In genomic region chr13:27621366-27622101, GRCh38 we compare ENCODE assay signal across 1 cellular context.
TF ChIP-seq lines count a peak whose summit lies in the region.

A gene with protein sequence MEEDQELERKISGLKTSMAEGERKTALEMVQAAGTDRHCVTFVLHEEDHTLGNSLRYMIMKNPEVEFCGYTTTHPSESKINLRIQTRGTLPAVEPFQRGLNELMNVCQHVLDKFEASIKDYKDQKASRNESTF (plus strand): TSS chr13:27621892. CDS start chr13:27621984, 92 bp downstream.

TF ChIP-seq in HepG2, 621 proteins besides CTCF, POLR2A, EP300 and RAD21 (continued from another document and continues in another):
- TF ChIP-seq, protein P1, sequence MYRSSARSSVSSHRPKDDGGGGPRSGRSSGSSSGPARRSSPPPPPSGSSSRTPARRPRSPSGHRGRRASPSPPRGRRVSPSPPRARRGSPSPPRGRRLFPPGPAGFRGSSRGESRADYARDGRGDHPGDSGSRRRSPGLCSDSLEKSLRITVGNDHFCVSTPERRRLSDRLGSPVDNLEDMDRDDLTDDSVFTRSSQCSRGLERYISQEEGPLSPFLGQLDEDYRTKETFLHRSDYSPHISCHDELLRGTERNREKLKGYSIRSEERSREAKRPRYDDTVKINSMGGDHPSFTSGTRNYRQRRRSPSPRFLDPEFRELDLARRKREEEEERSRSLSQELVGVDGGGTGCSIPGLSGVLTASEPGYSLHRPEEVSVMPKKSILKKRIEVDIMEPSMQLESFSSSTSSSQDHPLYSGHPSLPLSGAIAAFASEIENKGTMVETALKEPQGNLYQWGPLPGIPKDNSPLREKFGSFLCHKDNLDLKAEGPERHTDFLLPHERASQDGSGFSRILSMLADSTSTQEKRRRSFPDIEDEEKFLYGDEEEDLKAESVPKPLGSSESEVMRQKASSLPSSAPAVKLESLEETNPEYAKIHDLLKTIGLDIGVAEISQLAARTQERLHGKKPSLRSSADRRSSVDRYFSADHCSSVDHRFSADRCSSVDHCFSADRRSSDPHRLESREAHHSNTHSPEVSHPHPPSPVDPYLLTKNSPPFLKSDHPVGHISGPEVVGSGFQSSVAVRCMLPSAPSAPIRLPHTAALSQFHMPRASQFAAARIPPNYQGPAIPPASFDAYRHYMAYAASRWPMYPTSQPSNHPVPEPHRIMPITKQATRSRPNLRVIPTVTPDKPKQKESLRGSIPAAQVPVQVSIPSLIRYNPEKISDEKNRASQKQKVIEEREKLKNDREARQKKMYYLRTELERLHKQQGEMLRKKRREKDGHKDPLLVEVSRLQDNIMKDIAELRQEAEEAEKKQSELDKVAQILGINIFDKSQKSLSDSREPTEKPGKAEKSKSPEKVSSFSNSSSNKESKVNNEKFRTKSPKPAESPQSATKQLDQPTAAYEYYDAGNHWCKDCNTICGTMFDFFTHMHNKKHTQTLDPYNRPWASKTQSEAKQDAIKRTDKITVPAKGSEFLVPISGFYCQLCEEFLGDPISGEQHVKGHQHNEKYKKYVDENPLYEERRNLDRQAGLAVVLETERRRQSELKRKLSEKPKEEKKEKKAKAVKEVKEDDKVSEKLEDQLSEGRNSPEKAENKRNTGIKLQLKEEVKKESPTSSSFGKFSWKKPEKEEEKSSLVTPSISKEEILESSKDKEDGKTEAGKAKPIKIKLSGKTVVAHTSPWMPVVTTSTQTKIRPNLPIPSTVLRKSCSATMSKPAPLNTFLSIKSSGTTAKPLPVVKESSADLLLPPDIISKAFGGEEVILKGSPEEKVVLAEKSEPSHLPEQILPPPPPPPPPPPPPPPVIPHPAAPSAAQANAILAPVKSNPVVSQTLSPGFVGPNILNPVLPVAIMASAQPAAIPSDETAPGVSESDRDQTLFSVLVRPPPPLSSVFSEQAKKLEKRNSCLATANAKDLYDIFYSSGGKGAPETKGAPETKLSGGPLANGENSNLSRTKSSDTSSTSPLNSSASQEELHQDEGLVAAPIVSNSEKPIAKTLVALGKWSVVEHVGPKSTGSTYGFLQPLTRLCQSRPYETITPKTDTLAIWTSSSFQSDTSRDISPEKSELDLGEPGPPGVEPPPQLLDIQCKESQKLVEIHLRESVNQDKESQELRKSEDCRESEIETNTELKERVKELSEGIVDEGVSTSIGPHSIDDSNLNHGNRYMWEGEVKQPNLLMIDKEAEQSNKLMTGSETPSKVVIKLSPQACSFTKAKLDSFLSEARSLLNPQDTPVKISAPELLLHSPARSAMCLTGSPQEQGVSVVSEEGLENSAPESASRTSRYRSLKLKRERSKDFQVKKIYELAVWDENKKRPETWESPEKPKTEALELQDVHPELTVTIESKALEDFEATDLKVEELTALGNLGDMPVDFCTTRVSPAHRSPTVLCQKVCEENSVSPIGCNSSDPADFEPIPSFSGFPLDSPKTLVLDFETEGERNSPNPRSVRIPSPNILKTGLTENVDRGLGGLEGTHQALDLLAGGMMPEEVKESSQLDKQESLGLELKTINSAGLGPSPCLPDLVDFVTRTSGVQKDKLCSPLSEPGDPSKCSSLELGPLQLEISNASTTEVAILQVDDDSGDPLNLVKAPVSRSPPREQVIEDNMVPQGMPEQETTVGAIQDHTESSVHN (CRISPR knock-in tag; IDR thresholded peaks at IDR 0.05): no peak; the same call in 1 of the 2 replicates
- TF ChIP-seq MEIS1 (CRISPR knock-in tag; IDR thresholded peaks at IDR 0.05; ENCODE audit: borderline replicate concordance) (peak; percentile 81), ZNF703 (CRISPR knock-in tag; IDR thresholded peaks at IDR 0.05; ENCODE audit: borderline replicate concordance) (no peak), ZFP90 (CRISPR knock-in tag; IDR thresholded peaks at IDR 0.05; ENCODE audit: borderline replicate concordance) (no peak; the same call in 1 of the 2 replicates), HNF4G (IDR thresholded peaks at IDR 0.05; ENCODE audit: borderline replicate concordance, low read depth, low read length) (peak; percentile 2; the same call in 1 of the 2 replicates), HNF4G (CRISPR knock-in tag; IDR thresholded peaks at IDR 0.05; ENCODE audit: borderline replicate concordance, low read depth) (no peak), CBX5 (CRISPR knock-in tag; IDR thresholded peaks at IDR 0.05; ENCODE audit: borderline replicate concordance) (no peak), SMARCC2 (IDR thresholded peaks at IDR 0.05) (no peak), GPN1 (CRISPR knock-in tag; IDR thresholded peaks at IDR 0.05; ENCODE audit: borderline replicate concordance) (no peak), MLLT10 (CRISPR knock-in tag; IDR thresholded peaks at IDR 0.05) (no peak), POGZ (CRISPR knock-in tag; IDR thresholded peaks at IDR 0.05) (peak; percentile 65; the same call in 1 of the 2 replicates), ZNF629 (CRISPR knock-in tag; conservative IDR thresholded peaks at IDR 0.05) (no peak), CCDC6 (CRISPR knock-in tag; IDR thresholded peaks at IDR 0.05) (0 out of 2 replicates have a peak, but pooled peaks have one; percentile 59), ZNF672 (CRISPR knock-in tag; IDR thresholded peaks at IDR 0.05) (no peak), ZNF746 (CRISPR knock-in tag; IDR thresholded peaks at IDR 0.05) (no peak), ZNF644 (CRISPR knock-in tag; IDR thresholded peaks at IDR 0.05; ENCODE audit: low read depth) (no peak), GZF1 (CRISPR knock-in tag; IDR thresholded peaks at IDR 0.05) (0 out of 2 replicates have a peak, but pooled peaks have one; percentile 64), ZFP37 (CRISPR knock-in tag; IDR thresholded peaks at IDR 0.05; ENCODE audit: borderline replicate concordance) (0 out of 2 replicates have a peak, but pooled peaks have one; percentile 46), ZNF770 (CRISPR knock-in tag; IDR thresholded peaks at IDR 0.05) (peak; percentile 29; the same call in 1 of the 2 replicates)
- TF ChIP-seq, protein P2, sequence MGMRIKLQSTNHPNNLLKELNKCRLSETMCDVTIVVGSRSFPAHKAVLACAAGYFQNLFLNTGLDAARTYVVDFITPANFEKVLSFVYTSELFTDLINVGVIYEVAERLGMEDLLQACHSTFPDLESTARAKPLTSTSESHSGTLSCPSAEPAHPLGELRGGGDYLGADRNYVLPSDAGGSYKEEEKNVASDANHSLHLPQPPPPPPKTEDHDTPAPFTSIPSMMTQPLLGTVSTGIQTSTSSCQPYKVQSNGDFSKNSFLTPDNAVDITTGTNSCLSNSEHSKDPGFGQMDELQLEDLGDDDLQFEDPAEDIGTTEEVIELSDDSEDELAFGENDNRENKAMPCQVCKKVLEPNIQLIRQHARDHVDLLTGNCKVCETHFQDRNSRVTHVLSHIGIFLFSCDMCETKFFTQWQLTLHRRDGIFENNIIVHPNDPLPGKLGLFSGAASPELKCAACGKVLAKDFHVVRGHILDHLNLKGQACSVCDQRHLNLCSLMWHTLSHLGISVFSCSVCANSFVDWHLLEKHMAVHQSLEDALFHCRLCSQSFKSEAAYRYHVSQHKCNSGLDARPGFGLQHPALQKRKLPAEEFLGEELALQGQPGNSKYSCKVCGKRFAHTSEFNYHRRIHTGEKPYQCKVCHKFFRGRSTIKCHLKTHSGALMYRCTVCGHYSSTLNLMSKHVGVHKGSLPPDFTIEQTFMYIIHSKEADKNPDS (CRISPR knock-in tag; IDR thresholded peaks at IDR 0.05): no peak
- TF ChIP-seq, protein P3, sequence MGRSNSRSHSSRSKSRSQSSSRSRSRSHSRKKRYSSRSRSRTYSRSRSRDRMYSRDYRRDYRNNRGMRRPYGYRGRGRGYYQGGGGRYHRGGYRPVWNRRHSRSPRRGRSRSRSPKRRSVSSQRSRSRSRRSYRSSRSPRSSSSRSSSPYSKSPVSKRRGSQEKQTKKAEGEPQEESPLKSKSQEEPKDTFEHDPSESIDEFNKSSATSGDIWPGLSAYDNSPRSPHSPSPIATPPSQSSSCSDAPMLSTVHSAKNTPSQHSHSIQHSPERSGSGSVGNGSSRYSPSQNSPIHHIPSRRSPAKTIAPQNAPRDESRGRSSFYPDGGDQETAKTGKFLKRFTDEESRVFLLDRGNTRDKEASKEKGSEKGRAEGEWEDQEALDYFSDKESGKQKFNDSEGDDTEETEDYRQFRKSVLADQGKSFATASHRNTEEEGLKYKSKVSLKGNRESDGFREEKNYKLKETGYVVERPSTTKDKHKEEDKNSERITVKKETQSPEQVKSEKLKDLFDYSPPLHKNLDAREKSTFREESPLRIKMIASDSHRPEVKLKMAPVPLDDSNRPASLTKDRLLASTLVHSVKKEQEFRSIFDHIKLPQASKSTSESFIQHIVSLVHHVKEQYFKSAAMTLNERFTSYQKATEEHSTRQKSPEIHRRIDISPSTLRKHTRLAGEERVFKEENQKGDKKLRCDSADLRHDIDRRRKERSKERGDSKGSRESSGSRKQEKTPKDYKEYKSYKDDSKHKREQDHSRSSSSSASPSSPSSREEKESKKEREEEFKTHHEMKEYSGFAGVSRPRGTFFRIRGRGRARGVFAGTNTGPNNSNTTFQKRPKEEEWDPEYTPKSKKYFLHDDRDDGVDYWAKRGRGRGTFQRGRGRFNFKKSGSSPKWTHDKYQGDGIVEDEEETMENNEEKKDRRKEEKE (IDR thresholded peaks at IDR 0.05): no peak
- TF ChIP-seq, protein P4, sequence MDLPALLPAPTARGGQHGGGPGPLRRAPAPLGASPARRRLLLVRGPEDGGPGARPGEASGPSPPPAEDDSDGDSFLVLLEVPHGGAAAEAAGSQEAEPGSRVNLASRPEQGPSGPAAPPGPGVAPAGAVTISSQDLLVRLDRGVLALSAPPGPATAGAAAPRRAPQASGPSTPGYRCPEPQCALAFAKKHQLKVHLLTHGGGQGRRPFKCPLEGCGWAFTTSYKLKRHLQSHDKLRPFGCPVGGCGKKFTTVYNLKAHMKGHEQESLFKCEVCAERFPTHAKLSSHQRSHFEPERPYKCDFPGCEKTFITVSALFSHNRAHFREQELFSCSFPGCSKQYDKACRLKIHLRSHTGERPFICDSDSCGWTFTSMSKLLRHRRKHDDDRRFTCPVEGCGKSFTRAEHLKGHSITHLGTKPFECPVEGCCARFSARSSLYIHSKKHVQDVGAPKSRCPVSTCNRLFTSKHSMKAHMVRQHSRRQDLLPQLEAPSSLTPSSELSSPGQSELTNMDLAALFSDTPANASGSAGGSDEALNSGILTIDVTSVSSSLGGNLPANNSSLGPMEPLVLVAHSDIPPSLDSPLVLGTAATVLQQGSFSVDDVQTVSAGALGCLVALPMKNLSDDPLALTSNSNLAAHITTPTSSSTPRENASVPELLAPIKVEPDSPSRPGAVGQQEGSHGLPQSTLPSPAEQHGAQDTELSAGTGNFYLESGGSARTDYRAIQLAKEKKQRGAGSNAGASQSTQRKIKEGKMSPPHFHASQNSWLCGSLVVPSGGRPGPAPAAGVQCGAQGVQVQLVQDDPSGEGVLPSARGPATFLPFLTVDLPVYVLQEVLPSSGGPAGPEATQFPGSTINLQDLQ (CRISPR knock-in tag; IDR thresholded peaks at IDR 0.05): peak; percentile 88
- TF ChIP-seq, protein P5, sequence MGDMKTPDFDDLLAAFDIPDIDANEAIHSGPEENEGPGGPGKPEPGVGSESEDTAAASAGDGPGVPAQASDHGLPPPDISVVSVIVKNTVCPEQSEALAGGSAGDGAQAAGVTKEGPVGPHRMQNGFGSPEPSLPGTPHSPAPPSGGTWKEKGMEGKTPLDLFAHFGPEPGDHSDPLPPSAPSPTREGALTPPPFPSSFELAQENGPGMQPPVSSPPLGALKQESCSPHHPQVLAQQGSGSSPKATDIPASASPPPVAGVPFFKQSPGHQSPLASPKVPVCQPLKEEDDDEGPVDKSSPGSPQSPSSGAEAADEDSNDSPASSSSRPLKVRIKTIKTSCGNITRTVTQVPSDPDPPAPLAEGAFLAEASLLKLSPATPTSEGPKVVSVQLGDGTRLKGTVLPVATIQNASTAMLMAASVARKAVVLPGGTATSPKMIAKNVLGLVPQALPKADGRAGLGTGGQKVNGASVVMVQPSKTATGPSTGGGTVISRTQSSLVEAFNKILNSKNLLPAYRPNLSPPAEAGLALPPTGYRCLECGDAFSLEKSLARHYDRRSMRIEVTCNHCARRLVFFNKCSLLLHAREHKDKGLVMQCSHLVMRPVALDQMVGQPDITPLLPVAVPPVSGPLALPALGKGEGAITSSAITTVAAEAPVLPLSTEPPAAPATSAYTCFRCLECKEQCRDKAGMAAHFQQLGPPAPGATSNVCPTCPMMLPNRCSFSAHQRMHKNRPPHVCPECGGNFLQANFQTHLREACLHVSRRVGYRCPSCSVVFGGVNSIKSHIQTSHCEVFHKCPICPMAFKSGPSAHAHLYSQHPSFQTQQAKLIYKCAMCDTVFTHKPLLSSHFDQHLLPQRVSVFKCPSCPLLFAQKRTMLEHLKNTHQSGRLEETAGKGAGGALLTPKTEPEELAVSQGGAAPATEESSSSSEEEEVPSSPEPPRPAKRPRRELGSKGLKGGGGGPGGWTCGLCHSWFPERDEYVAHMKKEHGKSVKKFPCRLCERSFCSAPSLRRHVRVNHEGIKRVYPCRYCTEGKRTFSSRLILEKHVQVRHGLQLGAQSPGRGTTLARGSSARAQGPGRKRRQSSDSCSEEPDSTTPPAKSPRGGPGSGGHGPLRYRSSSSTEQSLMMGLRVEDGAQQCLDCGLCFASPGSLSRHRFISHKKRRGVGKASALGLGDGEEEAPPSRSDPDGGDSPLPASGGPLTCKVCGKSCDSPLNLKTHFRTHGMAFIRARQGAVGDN (CRISPR knock-in tag; IDR thresholded peaks at IDR 0.05): peak; percentile 94
- TF ChIP-seq, protein P6, sequence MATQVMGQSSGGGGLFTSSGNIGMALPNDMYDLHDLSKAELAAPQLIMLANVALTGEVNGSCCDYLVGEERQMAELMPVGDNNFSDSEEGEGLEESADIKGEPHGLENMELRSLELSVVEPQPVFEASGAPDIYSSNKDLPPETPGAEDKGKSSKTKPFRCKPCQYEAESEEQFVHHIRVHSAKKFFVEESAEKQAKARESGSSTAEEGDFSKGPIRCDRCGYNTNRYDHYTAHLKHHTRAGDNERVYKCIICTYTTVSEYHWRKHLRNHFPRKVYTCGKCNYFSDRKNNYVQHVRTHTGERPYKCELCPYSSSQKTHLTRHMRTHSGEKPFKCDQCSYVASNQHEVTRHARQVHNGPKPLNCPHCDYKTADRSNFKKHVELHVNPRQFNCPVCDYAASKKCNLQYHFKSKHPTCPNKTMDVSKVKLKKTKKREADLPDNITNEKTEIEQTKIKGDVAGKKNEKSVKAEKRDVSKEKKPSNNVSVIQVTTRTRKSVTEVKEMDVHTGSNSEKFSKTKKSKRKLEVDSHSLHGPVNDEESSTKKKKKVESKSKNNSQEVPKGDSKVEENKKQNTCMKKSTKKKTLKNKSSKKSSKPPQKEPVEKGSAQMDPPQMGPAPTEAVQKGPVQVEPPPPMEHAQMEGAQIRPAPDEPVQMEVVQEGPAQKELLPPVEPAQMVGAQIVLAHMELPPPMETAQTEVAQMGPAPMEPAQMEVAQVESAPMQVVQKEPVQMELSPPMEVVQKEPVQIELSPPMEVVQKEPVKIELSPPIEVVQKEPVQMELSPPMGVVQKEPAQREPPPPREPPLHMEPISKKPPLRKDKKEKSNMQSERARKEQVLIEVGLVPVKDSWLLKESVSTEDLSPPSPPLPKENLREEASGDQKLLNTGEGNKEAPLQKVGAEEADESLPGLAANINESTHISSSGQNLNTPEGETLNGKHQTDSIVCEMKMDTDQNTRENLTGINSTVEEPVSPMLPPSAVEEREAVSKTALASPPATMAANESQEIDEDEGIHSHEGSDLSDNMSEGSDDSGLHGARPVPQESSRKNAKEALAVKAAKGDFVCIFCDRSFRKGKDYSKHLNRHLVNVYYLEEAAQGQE (IDR thresholded peaks at IDR 0.05; ENCODE audit: borderline replicate concordance in 1 of 2, low read depth in 1 of 2, low read length in 2 of 2): no peak
